ENCODE assay signal across 1 cellular context in the genomic region with DNA sequence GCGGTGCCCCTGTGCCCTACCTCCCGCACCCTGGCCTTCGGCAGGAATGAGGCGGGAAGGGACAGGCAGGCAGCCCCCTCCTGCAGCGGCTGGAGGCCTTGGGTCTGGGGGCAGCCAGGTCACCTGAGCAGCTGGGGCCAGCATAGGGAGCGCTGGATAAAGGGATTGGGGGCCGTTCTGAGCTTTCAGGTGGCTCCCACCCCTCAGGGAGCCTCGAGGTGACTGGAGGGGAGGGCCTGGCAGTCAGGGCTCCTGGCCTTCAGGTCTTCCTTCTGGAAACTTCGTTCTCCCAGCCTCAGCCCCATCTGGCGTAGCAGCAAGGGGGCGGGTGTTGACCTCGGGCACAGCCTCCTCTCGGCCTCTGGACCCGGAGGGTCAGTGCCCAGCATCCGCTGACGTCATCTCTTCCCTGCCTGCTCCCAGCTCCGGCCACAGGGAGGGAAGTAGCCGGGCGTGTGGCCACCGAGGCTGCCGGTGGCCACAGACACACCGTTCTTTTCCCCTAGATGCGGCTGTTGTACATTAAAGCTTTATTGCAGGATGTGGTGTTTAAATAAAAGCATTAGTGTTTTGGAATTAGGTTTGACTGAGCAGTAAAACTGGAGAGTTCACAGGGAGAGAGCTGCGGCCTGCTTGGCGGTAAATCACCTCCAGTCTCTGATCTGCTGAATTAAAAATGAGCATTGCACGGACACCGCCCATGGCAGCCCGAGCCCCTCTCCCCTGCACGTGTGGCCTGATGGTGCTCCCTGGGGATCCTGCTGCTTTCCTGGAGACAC.
TF ChIP-seq lines count a peak whose summit lies in the region.

No MANE protein-coding gene starts in this region.

TF ChIP-seq in H1, 55 proteins besides CTCF, POLR2A, EP300 and RAD21:
- TF ChIP-seq CHD2 (IDR thresholded peaks at IDR 0.05; ENCODE audit: low read length) (no peak), EZH2 (IDR thresholded peaks at IDR 0.05; ENCODE audit: low read depth, low read length, severe bottlenecking) (no peak), TBP (IDR thresholded peaks at IDR 0.05; ENCODE audit: low read depth, low read length) (no peak), SAP30 (IDR thresholded peaks at IDR 0.05; ENCODE audit: insufficient read depth, insufficient replicate concordance, low read length) (no peak), RFX5 (IDR thresholded peaks at IDR 0.05; ENCODE audit: borderline replicate concordance, low read depth, low read length) (no peak)
